In the genomic region with DNA sequence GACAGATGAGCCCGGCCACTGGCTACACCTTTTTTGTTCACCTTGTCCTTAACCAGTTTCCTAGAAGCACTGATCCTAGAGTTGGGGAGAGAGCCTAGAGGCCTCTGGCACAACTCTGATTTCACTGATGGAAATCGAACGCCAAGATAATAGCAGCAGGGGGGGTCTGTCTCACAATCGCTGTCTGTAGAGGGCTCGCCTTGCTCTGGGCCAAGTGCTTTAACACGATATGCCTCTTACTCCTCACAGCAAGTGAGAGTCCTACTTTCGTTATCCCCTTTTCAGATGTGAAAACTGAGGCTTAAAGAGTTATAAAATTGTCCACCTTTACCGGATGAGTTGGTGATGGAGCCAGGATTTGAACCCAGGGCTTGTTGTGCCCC, we compare ENCODE assay signal across 8 cellular contexts. TPM values are rescaled to one million over a fixed set of nuclear protein-coding genes. Genes with fewer than 3 reads are reported as not detected.
DNase-seq lines count a peak whose midpoint lies in the region; ATAC-seq, FAIRE-seq and TF ChIP-seq lines count a peak whose summit lies in the region.

No MANE protein-coding gene starts in this region.

- H3K27ac ChIP-seq in CD8-positive, alpha-beta T cell (ENCODE audit: low read depth, low read length) = no peak overlapping the region
- H3K27ac ChIP-seq in OCI-LY3 (ENCODE audit: low read length) (no peak overlapping the region), neuronal stem cell (replicated peaks; ENCODE audit: low read length) (no peak overlapping the region)

- CTCF ChIA-PET in CD8-positive, alpha-beta T cell (lab: Charles Lee) = interaction anchor here (2.6 kb wide), 1 partner anchor 28 kb away, joined by 15 read pairs; no protein-coding TSS in a partner anchor

- POLR2A ChIA-PET in CD8-positive, alpha-beta T cell (lab: Charles Lee) = no interaction called here

- no peak for DNase-seq in CD8-positive, alpha-beta T cell
- DNase-seq in endothelial cell (ENCODE audit: low spot score) = no peak
- no peak for DNase-seq in neuronal stem cell (ENCODE audit: low spot score)
- no peak for DNase-seq in OCI-M1 (lab: John Stamatoyannopoulos, UW)
- DNase-seq in COLO668 (lab: John Stamatoyannopoulos, UW; ENCODE audit: unreplicated experiment) = no peak
- no peak for DNase-seq in erythroblast (lab: John Stamatoyannopoulos, UW)
- DNase-seq in GM12892 (ENCODE audit: insufficient read length) = no peak

- FAIRE-seq in GM12892 (lab: Jason Lieb, UNC) = no peak

- TF ChIP-seq CTCF in CD8-positive, alpha-beta T cell (IDR thresholded peaks at IDR 0.05) = no peak
- no peak for TF ChIP-seq CTCF in OCI-LY3 (IDR thresholded peaks at IDR 0.05; ENCODE audit: low read depth, low read length)
- TF ChIP-seq CTCF in endothelial cell (IDR thresholded peaks at IDR 0.05; ENCODE audit: unreplicated experiment) = no peak

- peak overlapping the region; percentile 86 for H3K4me2 ChIP-seq in OCI-LY3 (ENCODE audit: low read length)
- H3K4me2 ChIP-seq in neuronal stem cell (ENCODE audit: insufficient read depth, low read length, poor library complexity, severe bottlenecking) = peak overlapping the region; percentile 53

- no peak overlapping the region for H2BK15ac ChIP-seq in neuronal stem cell (ENCODE audit: low read length)

- no peak overlapping the region for H3K27ac Mint-ChIP-seq in CD8-positive, alpha-beta T cell
- no peak overlapping the region for H3K27ac Mint-ChIP-seq in endothelial cell (ENCODE audit: unreplicated experiment)

- H3K9me3 Mint-ChIP-seq in CD8-positive, alpha-beta T cell = no peaks in the 10 kb centered on the region
- peaks cover 4% of the 10 kb centered on the region for H3K9me3 Mint-ChIP-seq in endothelial cell (ENCODE audit: unreplicated experiment)

- no peak overlapping the region for H2BK5ac ChIP-seq in neuronal stem cell (ENCODE audit: low read length)

- no peaks in the 10 kb centered on the region for H3K9me3 ChIP-seq in CD8-positive, alpha-beta T cell (ENCODE audit: low read length)
- no peaks in the 10 kb centered on the region for H3K9me3 ChIP-seq in OCI-LY3 (ENCODE audit: insufficient read depth, low read length)
- peaks cover 0 to 2% of the 10 kb centered on the region in 2 donors for H3K9me3 ChIP-seq in neuronal stem cell (replicated peaks in 1 of 2; ENCODE audit: control insufficient read depth in 2 of 2, insufficient read depth in 1 of 2, low read depth in 1 of 2, low read length in 2 of 2)

- H3K9ac ChIP-seq in OCI-LY3 (ENCODE audit: low read length) (no peak overlapping the region), neuronal stem cell (ENCODE audit: low read depth, low read length, poor library complexity) (peak overlapping the region; percentile 93)

- no peak overlapping the region for H3K4ac ChIP-seq in neuronal stem cell (ENCODE audit: low read length)

- peaks cover 19% of the 10 kb centered on the region for H3K4me1 ChIP-seq in CD8-positive, alpha-beta T cell (ENCODE audit: insufficient read depth, low read length)
- peaks cover 50% of the 10 kb centered on the region for H3K4me1 ChIP-seq in OCI-LY3 (ENCODE audit: low read length)
- peaks cover 34 to 47% of the 10 kb centered on the region in 2 donors for H3K4me1 ChIP-seq in neuronal stem cell (ENCODE audit: control insufficient read depth in 2 of 2, insufficient read depth in 1 of 2, low read depth in 1 of 2, low read length in 2 of 2)

- peaks cover 8% of the 10 kb centered on the region for H3K79me2 ChIP-seq in OCI-LY3 (ENCODE audit: low read length)

- H2BK120ac ChIP-seq in neuronal stem cell (ENCODE audit: low read depth, low read length) = no peak overlapping the region

- no peak for ATAC-seq in CD8-positive, alpha-beta T cell

- no peak overlapping the region for H2AFZ ChIP-seq in OCI-LY3 (ENCODE audit: low read depth, low read length)
- peak overlapping the region; percentile 98 for H2AFZ ChIP-seq in neuronal stem cell (ENCODE audit: low read length)

- no peaks in the 10 kb centered on the region for H3K27me3 ChIP-seq in CD8-positive, alpha-beta T cell (ENCODE audit: insufficient read depth, low read length)
- no peaks in the 10 kb centered on the region for H3K27me3 ChIP-seq in OCI-LY3 (ENCODE audit: low read depth, low read length)
- peaks cover 0 to 2% (median 0%) of the 10 kb centered on the region in 3 experiments for H3K27me3 ChIP-seq in neuronal stem cell (ENCODE audit: control insufficient read depth in 3 of 3, insufficient read depth in 3 of 3, low read depth in 1 of 3, low read length in 3 of 3)

- no peak overlapping the region for H4K91ac ChIP-seq in neuronal stem cell (ENCODE audit: low read depth, low read length, poor library complexity)

- no peaks in the 10 kb centered on the region for H3K27me3 Mint-ChIP-seq in CD8-positive, alpha-beta T cell (ENCODE audit: low read depth)
- peaks cover 7% of the 10 kb centered on the region for H3K27me3 Mint-ChIP-seq in endothelial cell (ENCODE audit: unreplicated experiment)

- H3K4me1 Mint-ChIP-seq in CD8-positive, alpha-beta T cell (ENCODE audit: low read depth) = peaks cover 29% of the 10 kb centered on the region
- H3K4me1 Mint-ChIP-seq in endothelial cell (ENCODE audit: unreplicated experiment) = peaks cover 31% of the 10 kb centered on the region

- H3K18ac ChIP-seq in neuronal stem cell (ENCODE audit: low read length) = peak overlapping the region; percentile 93

- H4K8ac ChIP-seq in neuronal stem cell (ENCODE audit: low read depth, low read length) = no peak overlapping the region

- H4K20me1 ChIP-seq in OCI-LY3 (ENCODE audit: insufficient read depth, low read length) = no peaks in the 10 kb centered on the region

- no peaks in the 10 kb centered on the region for H3K36me3 ChIP-seq in CD8-positive, alpha-beta T cell (ENCODE audit: insufficient read depth, low read length)
- H3K36me3 ChIP-seq in OCI-LY3 (replicated peaks; ENCODE audit: low read depth, low read length) = peaks cover 5% of the 10 kb centered on the region
- H3K36me3 ChIP-seq in neuronal stem cell (replicated peaks in 1 of 2; ENCODE audit: control insufficient read depth in 2 of 2, insufficient read depth in 2 of 2, low read length in 2 of 2) = peaks cover 2 to 7% of the 10 kb centered on the region in 2 donors

- intact Hi-C loops in CD8-positive, alpha-beta T cell (cut with DNase I, micrococcal nuclease) = no loop called here

- H2BK12ac ChIP-seq in neuronal stem cell (ENCODE audit: low read length) = no peak overlapping the region

- WGBS in neuronal stem cell (ENCODE audit: extremely low coverage in 2 of 2, insufficient read length in 2 of 2, insufficient replicate concordance in 1 of 2), 2 donors = no CpG with 5 or more reads among the region's 8 CpGs

- peak overlapping the region; percentile 88 for H3K4me3 Mint-ChIP-seq in CD8-positive, alpha-beta T cell
- H3K4me3 Mint-ChIP-seq in endothelial cell (ENCODE audit: unreplicated experiment) = peak overlapping the region; percentile 56

- no peaks in the 10 kb centered on the region for H3K79me1 ChIP-seq in neuronal stem cell (ENCODE audit: low read depth, low read length)

- H3K23ac ChIP-seq in neuronal stem cell (ENCODE audit: low read depth, low read length, poor library complexity) = no peak overlapping the region

- H3K36me3 Mint-ChIP-seq in CD8-positive, alpha-beta T cell = peaks cover 20% of the 10 kb centered on the region
- H3K36me3 Mint-ChIP-seq in endothelial cell (ENCODE audit: low read depth, unreplicated experiment) = peaks cover 9% of the 10 kb centered on the region

- peak overlapping the region; percentile 68 for H2AK5ac ChIP-seq in neuronal stem cell (ENCODE audit: low read depth, low read length)

- peak overlapping the region; percentile 37 for H3K4me3 ChIP-seq in CD8-positive, alpha-beta T cell (ENCODE audit: low read depth, low read length)
- H3K4me3 ChIP-seq in OCI-LY3 (ENCODE audit: low read length) (peak overlapping the region; percentile 100), neuronal stem cell (ENCODE audit: low read length in 2 of 2) (peak overlapping the region; percentile 69 to 73)

- peak overlapping the region; percentile 92 for H3K14ac ChIP-seq in neuronal stem cell (ENCODE audit: low read length)

- TF ChIP-seq POLR2A in erythroblast (IDR thresholded peaks at IDR 0.05; ENCODE audit: low read length) (no peak), GM12892 (IDR thresholded peaks at IDR 0.05; ENCODE audit: low read depth, low read length) (no peak)

RNA-seq across cellular contexts. Expression of gene RASSF4, which starts 0.5 kb away (rescaled TPM):
- under 1 TPM; 0.30 to 0.31 TPM for total RNA-seq in CD8-positive, alpha-beta T cell
- 9.6 TPM for total RNA-seq in endothelial cell (ENCODE audit: unreplicated experiment)
- polyA plus RNA-seq in neuronal stem cell (2013, experiment 1 of 2) = 13.0 TPM
- 13.1 TPM for polyA plus RNA-seq in neuronal stem cell (2013, experiment 2 of 2)
- polyA plus RNA-seq in GM12892 (2012; ENCODE audit: missing spikeins) = 29.4 TPM

RNA-seq across cellular contexts. Expression of gene DEPP1, which starts 18.5 kb away (rescaled TPM):
- not detected for total RNA-seq in CD8-positive, alpha-beta T cell
- 22.5 TPM for total RNA-seq in endothelial cell (ENCODE audit: unreplicated experiment)
- 0.22 TPM for polyA plus RNA-seq in neuronal stem cell (2013, experiment 1 of 2)
- 0.26 TPM for polyA plus RNA-seq in neuronal stem cell (2013, experiment 2 of 2)
- polyA plus RNA-seq in GM12892 (2012; ENCODE audit: missing spikeins) = 4.2 TPM

RNA-seq across cellular contexts. Expression of gene ZNF22, which starts 40.6 kb away (rescaled TPM):
- total RNA-seq in CD8-positive, alpha-beta T cell = 10 to 100 TPM; 26.5 to 29.6 TPM
- 39.2 TPM for total RNA-seq in endothelial cell (ENCODE audit: unreplicated experiment)
- 65.4 TPM for polyA plus RNA-seq in neuronal stem cell (2013, experiment 1 of 2)
- polyA plus RNA-seq in neuronal stem cell (2013, experiment 2 of 2) = 66.3 TPM
- polyA plus RNA-seq in GM12892 (2012; ENCODE audit: missing spikeins) = 34.9 TPM

RNA-seq across cellular contexts. Expression of gene TMEM72, which starts 49.0 kb away (rescaled TPM):
- total RNA-seq in CD8-positive, alpha-beta T cell = not detected
- total RNA-seq in endothelial cell (ENCODE audit: unreplicated experiment) = not detected
- not detected for polyA plus RNA-seq in neuronal stem cell (2013, experiment 1 of 2)
- polyA plus RNA-seq in neuronal stem cell (2013, experiment 2 of 2) = 0.03 TPM
- polyA plus RNA-seq in GM12892 (2012; ENCODE audit: missing spikeins) = 0.08 TPM

Comparison
In these comparisons a context has a peak if more than half of its experiments do, and no peak if none do; other contexts are left out.
1. H3K4me3 ChIP-seq: peak in every context shown above with its lines; median percentile 100 in OCI-LY3; 71 in neuronal stem cell; 37 in CD8-positive, alpha-beta T cell.
2. RNA of gene DEPP1, which starts 18.5 kb away (total RNA-seq): 22.5 TPM in endothelial cell (single experiment); not detected in CD8-positive, alpha-beta T cell; every median in the first group is over 10 times any median in the second.